In genomic region chr14:95713596-95714371, GRCh38 we compare ENCODE assay signal across 11 cellular contexts. TPM values are rescaled to one million over a fixed set of nuclear protein-coding genes. Genes with fewer than 3 reads are reported as not detected.
DNase-seq lines count a peak whose midpoint lies in the region; ATAC-seq and TF ChIP-seq lines count a peak whose summit lies in the region.
"Had no signal": no experiment of that assay in that cellular context is flagged by ENCODE, and none has a peak within 500 bp of the region (broad histone marks: within the 10 kb centered on the region; RNA-seq: fewer than 3 reads in every experiment).

A gene with protein sequence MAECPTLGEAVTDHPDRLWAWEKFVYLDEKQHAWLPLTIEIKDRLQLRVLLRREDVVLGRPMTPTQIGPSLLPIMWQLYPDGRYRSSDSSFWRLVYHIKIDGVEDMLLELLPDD (minus strand): TSS chr14:95714125. CDS start chr14:95714066, 59 bp downstream.

- no peak for TF ChIP-seq POLR2A in prostate gland (IDR thresholded peaks at IDR 0.05)

- H3K36me3 ChIP-seq in mucosa of descending colon (ENCODE audit: low read depth) (no peaks in the 10 kb centered on the region), prostate gland (no peaks in the 10 kb centered on the region), neural progenitor cell (no peaks in the 10 kb centered on the region), MM.1S (replicated peaks; ENCODE audit: insufficient read depth, low read length) (no peaks in the 10 kb centered on the region)
- H3K36me3 ChIP-seq: HAP-1 had no signal

- H3K9me2 ChIP-seq in MM.1S (replicated peaks; ENCODE audit: insufficient read depth, low read length) = no peaks in the 10 kb centered on the region

- H3K27me3 ChIP-seq in prostate gland (replicated peaks; ENCODE audit: insufficient read depth) (peaks cover 7% of the 10 kb centered on the region), neural progenitor cell (no peaks in the 10 kb centered on the region), MM.1S (replicated peaks; ENCODE audit: insufficient read depth, low read length) (no peaks in the 10 kb centered on the region; the same call in 1 of the 2 replicates)

- H4K20me1 ChIP-seq in neural progenitor cell (ENCODE audit: low read depth) = no peaks in the 10 kb centered on the region
- H4K20me1 ChIP-seq in MM.1S (ENCODE audit: insufficient read depth, low read length) = no peaks in the 10 kb centered on the region

- H2AFZ ChIP-seq in neural progenitor cell (replicated peaks) (no peak within 1 kb of the TSS), MM.1S (ENCODE audit: low read length) (no peak within 1 kb of the TSS)

- H3K27me3 Mint-ChIP-seq in glutamatergic neuron (ENCODE audit: unreplicated experiment) (peaks cover 3% of the 10 kb centered on the region), neural progenitor cell (ENCODE audit: insufficient read depth, low read depth) (no peaks in the 10 kb centered on the region)

- TF ChIP-seq CTCF in mucosa of descending colon (IDR thresholded peaks at IDR 0.05) (no peak), prostate gland (IDR thresholded peaks at IDR 0.05) (no peak), glutamatergic neuron (IDR thresholded peaks at IDR 0.05; ENCODE audit: partially characterized antibody, unreplicated experiment) (no peak), neural progenitor cell (IDR thresholded peaks at IDR 0.05) (no peak), MM.1S (IDR thresholded peaks at IDR 0.05; ENCODE audit: low read length) (no peak)

- ATAC-seq in GM18873 (IDR thresholded peaks at IDR 0.05; ENCODE audit: low FRiP score, unreplicated experiment) = peak; percentile 57
- ATAC-seq in GM21723 (IDR thresholded peaks at IDR 0.05; ENCODE audit: unreplicated experiment) = peak; percentile 78
- ATAC-seq in HG03354 (IDR thresholded peaks at IDR 0.05; ENCODE audit: poor library complexity, severe bottlenecking, unreplicated experiment) = peak; percentile 69
- peak; percentile 52 for ATAC-seq in mucosa of descending colon

- H3K4me2 ChIP-seq in neural progenitor cell (no peak within 1 kb of the TSS), MM.1S (ENCODE audit: low read depth, low read length) (no peak within 1 kb of the TSS)

- H3K4me1 ChIP-seq in mucosa of descending colon (ENCODE audit: low read depth) (no peaks in the 10 kb centered on the region), prostate gland (replicated peaks) (no peaks in the 10 kb centered on the region), neural progenitor cell (no peaks in the 10 kb centered on the region), MM.1S (ENCODE audit: low read length) (no peaks in the 10 kb centered on the region)
- H3K4me1 ChIP-seq: HAP-1 had no signal

- intact Hi-C loops in mucosa of descending colon (cut with DNase I, micrococcal nuclease) (no loop called here), prostate gland (cut with DNase I) (no loop called here)

- peaks cover 5% of the 10 kb centered on the region for H3K36me3 Mint-ChIP-seq in glutamatergic neuron (ENCODE audit: unreplicated experiment)
- no peaks in the 10 kb centered on the region for H3K36me3 Mint-ChIP-seq in neural progenitor cell

- H3K9me3 Mint-ChIP-seq in glutamatergic neuron (ENCODE audit: unreplicated experiment) (peaks cover 5% of the 10 kb centered on the region), neural progenitor cell (peaks cover 2% of the 10 kb centered on the region)
- H3K9me3 Mint-ChIP-seq: activated T-helper 1 cell treated with anti-CD3 and anti-CD28 coated beads, Interleukin-12 subunit alpha, Interleukin-12 subunit beta, Interleukin-2, Interleukin-4 antibody, amounts not matched to agents 30 ng/mL and 10 ng/mL and 1 ng/mL, durations not matched to agents 14 hours and 24 hours and 36 hours had no signal

- DNase-seq in mucosa of descending colon = no peak
- no peak for DNase-seq in prostate gland (ENCODE audit: low spot score)
- DNase-seq in glutamatergic neuron = no peak
- DNase-seq in neural progenitor cell (ENCODE audit: low spot score) = no peak
- DNase-seq in MM.1S = no peak

- H3K4me1 Mint-ChIP-seq in glutamatergic neuron (ENCODE audit: low read depth, unreplicated experiment) (no peaks in the 10 kb centered on the region), neural progenitor cell (no peaks in the 10 kb centered on the region)

- no peak within 1 kb of the TSS for H3K4me3 ChIP-seq in mucosa of descending colon
- H3K4me3 ChIP-seq in prostate gland = no peak within 1 kb of the TSS
- no peak within 1 kb of the TSS for H3K4me3 ChIP-seq in neural progenitor cell
- H3K4me3 ChIP-seq in MM.1S (ENCODE audit: low read length) = no peak within 1 kb of the TSS
- H3K4me3 ChIP-seq: HAP-1 had no signal

- H3K9ac ChIP-seq in neural progenitor cell = no peak within 1 kb of the TSS
- H3K9ac ChIP-seq in MM.1S (ENCODE audit: low read length) = no peak within 1 kb of the TSS

- no peak within 1 kb of the TSS for H3K27ac ChIP-seq in prostate gland
- no peak within 1 kb of the TSS for H3K27ac ChIP-seq in neural progenitor cell
- H3K27ac ChIP-seq in MM.1S (ENCODE audit: low read length) = no peak within 1 kb of the TSS

- H3F3A ChIP-seq in neural progenitor cell (ENCODE audit: low read depth) (no peaks in the 10 kb centered on the region), MM.1S (ENCODE audit: insufficient read depth, low read length) (no peaks in the 10 kb centered on the region)

- H3K79me2 ChIP-seq in neural progenitor cell (ENCODE audit: low read depth) = no peaks in the 10 kb centered on the region
- H3K79me2 ChIP-seq in MM.1S (ENCODE audit: low read length) = no peaks in the 10 kb centered on the region

- 49% methylated on average over 47 of the region's 47 CpGs for WGBS in prostate gland

- no peak within 1 kb of the TSS for H3K27ac Mint-ChIP-seq in glutamatergic neuron (ENCODE audit: unreplicated experiment)
- no peak within 1 kb of the TSS for H3K27ac Mint-ChIP-seq in neural progenitor cell
- H3K27ac Mint-ChIP-seq: activated T-helper 1 cell treated with anti-CD3 and anti-CD28 coated beads, Interleukin-12 subunit alpha, Interleukin-12 subunit beta, Interleukin-2, Interleukin-4 antibody, amounts not matched to agents 30 ng/mL and 10 ng/mL and 1 ng/mL, durations not matched to agents 14 hours and 24 hours and 36 hours had no signal

- H3K4me3 Mint-ChIP-seq in glutamatergic neuron (ENCODE audit: unreplicated experiment) (no peak within 1 kb of the TSS), neural progenitor cell (no peak within 1 kb of the TSS)
- H3K4me3 Mint-ChIP-seq: activated T-helper 1 cell treated with anti-CD3 and anti-CD28 coated beads, Interleukin-12 subunit alpha, Interleukin-12 subunit beta, Interleukin-2, Interleukin-4 antibody, amounts not matched to agents 30 ng/mL and 10 ng/mL and 1 ng/mL, durations not matched to agents 14 hours and 24 hours and 36 hours had no signal

- H3K9me3 ChIP-seq in mucosa of descending colon (no peaks in the 10 kb centered on the region), prostate gland (no peaks in the 10 kb centered on the region), neural progenitor cell (ENCODE audit: low read depth) (no peaks in the 10 kb centered on the region), MM.1S (replicated peaks; ENCODE audit: insufficient read depth, low read length) (no peaks in the 10 kb centered on the region)
- H3K9me3 ChIP-seq: HAP-1 had no signal

RNA-seq across cellular contexts. Expression of the gene that starts here (rescaled TPM):
- total RNA-seq in mucosa of descending colon (under 1 TPM in 1 of 3 donors, not detected in 2; 0.31 TPM), prostate gland (1 to 10 TPM in 1 of 2 donors, not detected in 1; 9.7 TPM), glutamatergic neuron (ENCODE audit: unreplicated experiment) (not detected), neural progenitor cell (ENCODE audit: low replicate concordance) (not detected in 2 replicates)
- total RNA-seq: activated T-helper 1 cell treated with anti-CD3 and anti-CD28 coated beads, Interleukin-12 subunit alpha, Interleukin-12 subunit beta, Interleukin-2, Interleukin-4 antibody, amounts not matched to agents 30 ng/mL and 10 ng/mL and 1 ng/mL, durations not matched to agents 14 hours and 24 hours and 36 hours; renal cortical epithelial cell had no signal

Comparison
In these comparisons a context has a peak if more than half of its experiments do, and no peak if none do; other contexts are left out.
1. Peak in ATAC-seq in mucosa of descending colon; RNA of the gene not detected or under 1 TPM.